ENCODE assay signal across 21 cellular contexts in the genomic region with DNA sequence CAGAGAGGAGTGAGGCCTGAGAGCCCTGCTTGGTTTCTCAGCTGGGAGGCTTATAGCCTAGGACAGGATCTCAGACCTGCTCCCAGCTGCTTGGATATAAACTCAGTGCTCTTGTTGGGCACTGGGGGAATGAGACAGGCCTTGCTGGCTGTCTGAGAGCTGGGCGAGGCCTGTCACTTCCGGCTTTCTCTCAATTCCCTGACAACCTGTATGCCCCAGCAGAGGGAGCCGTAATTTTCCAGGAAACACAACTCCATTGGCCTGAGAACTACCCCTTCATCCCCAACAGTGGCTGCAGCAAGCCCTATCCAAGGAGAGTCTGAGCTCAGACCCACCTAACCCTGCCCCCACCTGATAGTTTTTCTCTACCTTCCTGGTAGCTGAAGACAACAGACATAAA.
DNase-seq lines count a peak whose midpoint lies in the region; ATAC-seq and TF ChIP-seq lines count a peak whose summit lies in the region.
"Had no signal": no experiment of that assay in that cellular context is flagged by ENCODE, and none has a peak within 500 bp of the region (broad histone marks: within the 10 kb centered on the region; RNA-seq: fewer than 3 reads in every experiment).

No MANE protein-coding gene starts in this region.

- no peak for TF ChIP-seq POLR2A in upper lobe of left lung (IDR thresholded peaks at IDR 0.05)

- no peak overlapping the region for H3K9ac ChIP-seq in colonic mucosa (ENCODE audit: low read depth in 2 of 2, low read length in 2 of 2)

- DNase-seq in HT-29 (ENCODE audit: low spot score) (peak; percentile 36), colonic mucosa (peak; percentile 51), left lobe of liver (ENCODE audit: low spot score) (no peak), GF-D8 (lab: John Stamatoyannopoulos, UW) (no peak), upper lobe of left lung (no peak), psoas muscle (no peak)
- DNase-seq in stimulated activated CD4-positive, alpha-beta T cell treated with anti-CD3 and anti-CD28 coated beads, Interleukin-4, amount 100 ng/mL, for 1 hour = no peak
- DNase-seq: activated gamma-delta T cell treated with Interleukin-2 at 50 U/mL for 16 hours; activated T-cell treated with anti-CD3 and anti-CD28 coated beads, Interleukin-2, amount 50 U/mL, for 1 hour; CD4-positive, CD25-positive, alpha-beta regulatory T cell; DMS153; effector memory CD4-positive, alpha-beta T cell; esophagus squamous epithelium; left cardiac atrium; naive thymus-derived CD4-positive, alpha-beta T cell; NCI-H1092 treated with DMSO at 0.1 percent for 48 hours; NCI-H2081; stimulated activated CD4-positive, alpha-beta T cell treated with anti-CD3 and anti-CD28 coated beads, Interleukin-15, amount 100 ng/mL, for 24 hours had no signal

- H3K27me3 ChIP-seq in colonic mucosa = no peaks in the 10 kb centered on the region
- H3K27me3 ChIP-seq in upper lobe of left lung = no peaks in the 10 kb centered on the region
- no peaks in the 10 kb centered on the region for H3K27me3 ChIP-seq in psoas muscle (ENCODE audit: insufficient read depth in 3 of 3, low read length in 2 of 3)
- H3K27me3 ChIP-seq: esophagus squamous epithelium, gastroesophageal sphincter, right atrium auricular region had no signal

- H3K9me3 ChIP-seq in colonic mucosa (no peaks in the 10 kb centered on the region), upper lobe of left lung (no peaks in the 10 kb centered on the region), psoas muscle (no peaks in the 10 kb centered on the region)
- H3K9me3 ChIP-seq: esophagus squamous epithelium, gastroesophageal sphincter had no signal

- no peak for TF ChIP-seq EP300 in upper lobe of left lung (IDR thresholded peaks at IDR 0.05)

- ATAC-seq in left lobe of liver (peak; percentile 59), upper lobe of left lung (ENCODE audit: low FRiP score in 2 of 2) (no peak), psoas muscle (no peak)
- ATAC-seq: gastroesophageal sphincter; left cardiac atrium; naive thymus-derived CD4-positive, alpha-beta T cell had no signal

- TF ChIP-seq CTCF in C4-2B (conservative IDR thresholded peaks at IDR 0.05) (peak; percentile 19), colonic mucosa (IDR thresholded peaks at IDR 0.05) (no peak), upper lobe of left lung (IDR thresholded peaks at IDR 0.05) (no peak), psoas muscle (IDR thresholded peaks at IDR 0.05) (no peak)

- H3K36me3 ChIP-seq in colonic mucosa (no peaks in the 10 kb centered on the region), upper lobe of left lung (no peaks in the 10 kb centered on the region), psoas muscle (ENCODE audit: insufficient read depth in 1 of 2, low read depth in 1 of 2) (no peaks in the 10 kb centered on the region)
- H3K36me3 ChIP-seq: esophagus squamous epithelium, gastroesophageal sphincter, right atrium auricular region had no signal

- intact Hi-C loops in colonic mucosa (cut with DNase I) (loop anchor here (5.0 kb wide), 1 partner anchor 89 kb away; no protein-coding TSS in a partner anchor), psoas muscle (cut with DNase I) (no loop called here)

- 55 to 60% methylated on average over 3 of the region's 3 CpGs for WGBS in upper lobe of left lung, 2 donors
- WGBS in psoas muscle, 3 donors = 45 to 71% (median 47%) methylated on average over 3 of the region's 3 CpGs

- no peak overlapping the region for H3K4me3 ChIP-seq in colonic mucosa
- H3K4me3 ChIP-seq in upper lobe of left lung = no peak overlapping the region
- no peak overlapping the region for H3K4me3 ChIP-seq in psoas muscle
- H3K4me3 ChIP-seq: esophagus squamous epithelium, gastroesophageal sphincter, right atrium auricular region had no signal

- H3K4me1 ChIP-seq in colonic mucosa = no peaks in the 10 kb centered on the region
- H3K4me1 ChIP-seq in upper lobe of left lung = no peaks in the 10 kb centered on the region
- H3K4me1 ChIP-seq in psoas muscle = no peaks in the 10 kb centered on the region
- H3K4me1 ChIP-seq: esophagus squamous epithelium, gastroesophageal sphincter, right atrium auricular region had no signal

- H3K27ac ChIP-seq in C4-2B (no peak overlapping the region), colonic mucosa (no peak overlapping the region), upper lobe of left lung (no peak overlapping the region), psoas muscle (no peak overlapping the region)
- H3K27ac ChIP-seq: esophagus squamous epithelium, gastroesophageal sphincter, right atrium auricular region had no signal

Comparison
In these comparisons a context has a peak if more than half of its experiments do, and no peak if none do; other contexts are left out.
1. DNase-seq: peak in HT-29 (single experiment) and colonic mucosa (single experiment); none in left lobe of liver (single experiment), GF-D8 (single experiment), upper lobe of left lung (0 of 2), psoas muscle (0 of 2) and stimulated activated CD4-positive, alpha-beta T cell treated with anti-CD3 and anti-CD28 coated beads, Interleukin-4, amount 100 ng/mL, for 1 hour (single experiment).